2 cellular contexts compared by ENCODE assay signal in the genomic region with DNA sequence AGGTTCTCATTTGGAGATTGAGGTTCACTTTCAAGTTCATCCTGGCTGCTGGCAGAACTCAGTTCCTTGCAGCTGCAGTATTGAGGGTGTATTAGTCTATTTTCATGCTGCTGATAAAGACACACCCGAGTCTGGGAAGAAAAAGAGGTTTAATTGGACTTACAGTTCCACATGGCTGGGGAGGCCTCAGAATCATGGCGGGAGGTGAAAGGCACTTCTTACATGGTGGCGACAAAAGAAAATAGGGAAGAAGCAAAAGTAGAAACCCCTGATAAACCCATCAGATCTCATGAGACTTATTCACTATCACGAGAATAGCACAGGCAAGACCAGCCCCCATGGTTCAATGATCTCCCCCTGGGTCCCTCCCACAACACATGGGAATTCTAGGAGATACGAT. TPM values are rescaled to one million over a fixed set of nuclear protein-coding genes. Genes with fewer than 3 reads are reported as not detected.
"Had no signal": no experiment of that assay in that cellular context is flagged by ENCODE, and none has a peak within 500 bp of the region (broad histone marks: within the 10 kb centered on the region; RNA-seq: fewer than 3 reads in every experiment).

No MANE protein-coding gene starts in this region.

RNA-seq across cellular contexts. Expression of a gene that starts 50.1 kb away (rescaled TPM):
- total RNA-seq: naive thymus-derived CD8-positive, alpha-beta T cell had no signal
- polyA plus RNA-seq: naive thymus-derived CD4-positive, alpha-beta T cell; naive thymus-derived CD8-positive, alpha-beta T cell had no signal
